27 cellular contexts compared by ENCODE assay signal in genomic region chr16:5907544-5907943, GRCh38.
"Had no signal": no experiment of that assay in that cellular context is flagged by ENCODE, and none has a peak within 500 bp of the region (broad histone marks: within the 10 kb centered on the region; RNA-seq: fewer than 3 reads in every experiment).

No MANE protein-coding gene starts in this region.

- H3K4me1 ChIP-seq: colonic mucosa, esophagus muscularis mucosa, gastrocnemius medialis, gastroesophageal sphincter, heart left ventricle, heart right ventricle had no signal

- ATAC-seq: effector memory CD8-positive, alpha-beta T cell; esophagus mucosa; foreskin keratinocyte; gastrocnemius medialis; gastroesophageal sphincter; heart left ventricle; heart right ventricle had no signal

- H3K27me3 ChIP-seq: colonic mucosa, foreskin keratinocyte, gastrocnemius medialis, heart left ventricle had no signal

- H3K27ac ChIP-seq: colonic mucosa, coronary artery, epithelial cell of prostate, esophagus muscularis mucosa, esophagus squamous epithelium, foreskin keratinocyte, gastrocnemius medialis, gastroesophageal sphincter, heart left ventricle, heart right ventricle had no signal

- H3K36me3 ChIP-seq: colonic mucosa, esophagus muscularis mucosa, esophagus squamous epithelium, gastrocnemius medialis, gastroesophageal sphincter, heart left ventricle, heart right ventricle had no signal

- DNase-seq: colonic mucosa; cortex of kidney; dermis blood vessel endothelial cell; dorsolateral prefrontal cortex; effector CD4-positive, alpha-beta T cell; effector CD8-positive, alpha-beta T cell; effector memory CD4-positive, alpha-beta T cell; effector memory CD8-positive, alpha-beta T cell; endodermal cell; erythroblast; esophagus squamous epithelium; foreskin fibroblast; foreskin keratinocyte; foreskin melanocyte; gastrocnemius medialis; glutamatergic neuron; head of caudate nucleus; heart left ventricle; heart right ventricle had no signal

- FAIRE-seq: colon, endometrium, endothelial cell of umbilical vein had no signal

- H3K4me3 ChIP-seq: colonic mucosa, coronary artery, dorsolateral prefrontal cortex, esophagus muscularis mucosa, esophagus squamous epithelium, gastrocnemius medialis, gastroesophageal sphincter, heart left ventricle, heart right ventricle had no signal

- H3K9me3 ChIP-seq: colonic mucosa, esophagus muscularis mucosa, esophagus squamous epithelium, gastrocnemius medialis, heart left ventricle had no signal
